Comparison of ENCODE assay signal across 9 cellular contexts in genomic region chr19:43777163-43777700, GRCh38. TPM values are rescaled to one million over a fixed set of nuclear protein-coding genes. Genes with fewer than 3 reads are reported as not detected.
DNase-seq lines count a peak whose midpoint lies in the region; ATAC-seq and TF ChIP-seq lines count a peak whose summit lies in the region.
"Had no signal": no experiment of that assay in that cellular context is flagged by ENCODE, and none has a peak within 500 bp of the region (broad histone marks: within the 10 kb centered on the region; RNA-seq: fewer than 3 reads in every experiment).

No MANE protein-coding gene starts in this region.

- H3K4me1 Mint-ChIP-seq in neural crest cell: peaks cover 59% of the 10 kb centered on the region

- peak; percentile 40 for DNase-seq in GM10248 (ENCODE audit: extremely low spot score)
- peak; percentile 70 to 85 for DNase-seq in NOMO-1 (lab: John Stamatoyannopoulos, UW; ENCODE audit: unreplicated experiment in 2 of 2)
- DNase-seq in activated naive CD4-positive, alpha-beta T cell treated with Interleukin-2 at 50 U/mL for 16 hours: peak; percentile 19
- no peak for DNase-seq in neural crest cell (ENCODE audit: low read depth, low spot score)
- DNase-seq in DMS53 (lab: John Stamatoyannopoulos, UW): no peak
- DNase-seq in mesenteric fat pad (ENCODE audit: low spot score): no peak
- DNase-seq in stimulated activated CD4-positive, alpha-beta T cell treated with anti-CD3 and anti-CD28 coated beads, Interleukin-2, amount 100 ng/mL, for 48 hours: no peak
- DNase-seq in mucosa of descending colon: no peak

- TF ChIP-seq CTCF in GM10248 (IDR thresholded peaks at IDR 0.05; ENCODE audit: control extremely low read depth, extremely low read depth, low read depth, missing control alignments) (no peak), neural crest cell (conservative IDR thresholded peaks at IDR 0.05) (no peak), mucosa of descending colon (IDR thresholded peaks at IDR 0.05) (no peak)

- no peak for ATAC-seq in mucosa of descending colon

- H3K27me3 Mint-ChIP-seq in neural crest cell (ENCODE audit: low read depth): peaks cover 49% of the 10 kb centered on the region

- no peaks in the 10 kb centered on the region for H3K36me3 ChIP-seq in mucosa of descending colon (ENCODE audit: low read depth)

- no peaks in the 10 kb centered on the region for H3K36me3 Mint-ChIP-seq in neural crest cell (ENCODE audit: low read depth)

- H3K4me1 ChIP-seq in mucosa of descending colon (ENCODE audit: low read depth): peaks cover 34% of the 10 kb centered on the region

- peak overlapping the region; percentile 68 for H3K4me3 Mint-ChIP-seq in neural crest cell

- POLR2A ChIA-PET in GM10248 (lab: Yijun Ruan, JAX): interaction anchor here (0.6 to 2.2 kb wide), 2 partner anchors 10 to 1260 kb away, joined by 3 to 6 read pairs; no protein-coding TSS in a partner anchor

- H3K4me3 ChIP-seq in mucosa of descending colon: no peak overlapping the region

- H3K9me3 ChIP-seq in mucosa of descending colon: no peaks in the 10 kb centered on the region

- H3K9me3 Mint-ChIP-seq in neural crest cell: no peaks in the 10 kb centered on the region

- CTCF ChIA-PET in GM10248 (lab: Yijun Ruan, JAX): interaction anchor here (1.2 to 9.6 kb wide), 3 partner anchors 16 to 222 kb away, joined by 3 to 234 read pairs (median 53); partner anchors contain the start of gene SMG9

- intact Hi-C loops in mucosa of descending colon (cut with DNase I, micrococcal nuclease): no loop called here

- peak overlapping the region; percentile 96 for H3K27ac Mint-ChIP-seq in neural crest cell (ENCODE audit: unreplicated experiment)

RNA-seq across cellular contexts. Expression of gene KCNN4, which starts 3.5 kb away (rescaled TPM):
- total RNA-seq in neural crest cell (2.2 and 2.8 TPM in 2 replicates), mesenteric fat pad (3.1 TPM), mucosa of descending colon (10 to 100 TPM; 14.9 to 36.2 (median 36.1) TPM)

RNA-seq across cellular contexts. Expression of gene SMG9, which starts 22.5 kb away (rescaled TPM):
- total RNA-seq in neural crest cell: 87.0 and 87.6 TPM in 2 replicates
- total RNA-seq in mesenteric fat pad: 21.1 TPM
- total RNA-seq in mucosa of descending colon: 10 to 100 TPM; 32.2 to 41.4 (median 34.7) TPM

RNA-seq across cellular contexts. Expression of gene LYPD5, which starts 25.0 kb away (rescaled TPM):
- total RNA-seq in neural crest cell (0.25 TPM in 1 of 2 replicates, not detected in the other), mesenteric fat pad (2.0 TPM), mucosa of descending colon (1 to 10 TPM in 2 of 3 donors, under 1 TPM in 1; 0.61 to 4.8 (median 3.9) TPM)
- total RNA-seq: LHCN-M2 had no signal

RNA-seq across cellular contexts. Expression of gene ZNF283, which starts 49.9 kb away (rescaled TPM):
- total RNA-seq in neural crest cell (13.6 and 14.7 TPM in 2 replicates), mesenteric fat pad (8.2 TPM), mucosa of descending colon (10 to 100 TPM in 2 of 3 donors, 1 to 10 TPM in 1; 7.6 to 21.8 (median 14.1) TPM)

Comparison
In these comparisons a context has a peak if more than half of its experiments do, and no peak if none do; other contexts are left out.
1. DNase-seq: peak in GM10248 (single experiment), NOMO-1 (2 of 2) and activated naive CD4-positive, alpha-beta T cell treated with Interleukin-2 at 50 U/mL for 16 hours (single experiment); none in neural crest cell (single experiment), DMS53 (single experiment), mesenteric fat pad (single experiment), stimulated activated CD4-positive, alpha-beta T cell treated with anti-CD3 and anti-CD28 coated beads, Interleukin-2, amount 100 ng/mL, for 48 hours (0 of 2) and mucosa of descending colon (0 of 3).